In the genomic region with DNA sequence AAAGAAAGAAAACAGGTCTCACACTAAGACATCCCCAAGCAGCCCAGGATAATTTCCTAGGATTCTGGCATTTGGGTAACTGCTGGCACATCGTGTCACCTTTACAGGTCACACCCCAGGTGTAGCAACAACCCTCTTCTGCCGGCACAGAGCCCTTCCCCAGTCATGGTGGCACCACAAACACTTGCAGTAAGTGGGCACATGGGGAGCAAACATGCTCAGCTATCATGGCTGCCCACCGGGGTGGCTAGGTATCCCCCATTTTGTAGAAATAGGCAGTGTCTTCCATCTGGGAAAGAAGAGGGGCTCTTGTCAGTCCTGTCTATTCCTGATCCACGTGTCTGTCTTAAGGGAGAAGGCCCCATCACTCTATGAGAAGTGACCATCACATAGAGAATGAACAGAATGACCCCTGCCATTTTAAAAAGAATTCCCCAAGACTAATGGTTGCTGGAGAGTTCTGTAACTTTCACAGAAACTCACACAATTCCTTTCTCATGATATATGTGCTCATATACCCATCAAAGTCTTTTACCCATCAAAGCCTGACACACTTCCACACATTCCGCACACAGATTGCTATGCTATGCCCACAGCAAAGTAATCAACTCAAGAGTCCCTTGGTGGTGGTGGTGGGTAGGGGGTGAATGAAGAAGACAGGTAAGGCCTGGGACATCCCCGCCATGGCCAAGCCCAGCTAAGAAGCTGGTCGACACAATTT, we compare ENCODE assay signal across 10 cellular contexts. TPM values are rescaled to one million over a fixed set of nuclear protein-coding genes. Genes with fewer than 3 reads are reported as not detected.
A peak's percentile ranks its signal among the peaks of the same experiment; 100 is the strongest.
DNase-seq lines count a peak whose midpoint lies in the region; ATAC-seq and TF ChIP-seq lines count a peak whose summit lies in the region.
"Had no signal": no experiment of that assay in that cellular context is flagged by ENCODE, and none has a peak within 500 bp of the region (broad histone marks: within the 10 kb centered on the region; RNA-seq: fewer than 3 reads in every experiment).

No MANE protein-coding gene starts in this region.

- ATAC-seq in activated CD4-positive, alpha-beta T cell treated with anti-CD3 and anti-CD28 coated beads for 36 hours = no peak
- ATAC-seq in activated B cell treated with CpG ODN at 0.5 μM for 24 hours (ENCODE audit: low read depth) (no peak), gastroesophageal sphincter (no peak)
- ATAC-seq in stimulated activated effector memory CD8-positive, alpha-beta T cell treated with anti-CD3 and anti-CD28 coated beads, Interleukin-12 subunit alpha, Interleukin-12 subunit beta, amount 100 ng/mL, for 72 hours = no peak

- POLR2A ChIA-PET in activated CD4-positive, alpha-beta T cell treated with anti-CD3 and anti-CD28 coated beads for 36 hours (lab: Charles Lee) = interaction anchor here (0.6 to 0.7 kb wide), 3 partner anchors 31 to 513 kb away, joined by 4 read pairs; no protein-coding TSS in a partner anchor
- POLR2A ChIA-PET in activated B cell treated with CpG ODN at 0.5 μM for 24 hours (lab: Charles Lee) = interaction anchor here (0.8 to 0.9 kb wide), 2 partner anchors 10 to 35 kb away, joined by 3 to 5 read pairs; no protein-coding TSS in a partner anchor

- CTCF ChIA-PET in activated CD4-positive, alpha-beta T cell treated with anti-CD3 and anti-CD28 coated beads for 36 hours (lab: Charles Lee) = interaction anchor here (1.0 to 3.1 kb wide), 3 partner anchors 9 to 16 kb away, joined by 3 to 12 read pairs (median 3); no protein-coding TSS in a partner anchor
- CTCF ChIA-PET in activated B cell treated with CpG ODN at 0.5 μM for 24 hours (lab: Charles Lee) = no interaction called here

- TF ChIP-seq POLR2A in gastroesophageal sphincter (IDR thresholded peaks at IDR 0.05) = no peak

- 84 to 100% methylated on average over 4 to 5 of the region's 7 CpGs for WGBS in gastroesophageal sphincter (ENCODE audit: low coverage in 1 of 2), 2 donors

- H3K36me3 ChIP-seq in gastroesophageal sphincter = no peaks in the 10 kb centered on the region
- H3K36me3 ChIP-seq: prostate gland had no signal

- peak overlapping the region; percentile 99 for H3K27ac Mint-ChIP-seq in activated CD4-positive, alpha-beta T cell treated with anti-CD3 and anti-CD28 coated beads for 36 hours
- peak overlapping the region; percentile 57 for H3K27ac Mint-ChIP-seq in activated B cell treated with CpG ODN at 0.5 μM for 24 hours
- H3K27ac Mint-ChIP-seq in stimulated activated effector memory CD8-positive, alpha-beta T cell treated with anti-CD3 and anti-CD28 coated beads, Interleukin-12 subunit alpha, Interleukin-12 subunit beta, amount 100 ng/mL, for 72 hours = peak overlapping the region; percentile 99

- intact Hi-C loops in activated CD4-positive, alpha-beta T cell treated with anti-CD3 and anti-CD28 coated beads for 36 hours (cut with DNase I, micrococcal nuclease) = loop anchor here in 1 of 2 experiments (5.0 kb wide), 1 partner anchor 1452 kb away; no protein-coding TSS in a partner anchor
- intact Hi-C loops in activated B cell treated with CpG ODN at 0.5 μM for 24 hours (cut with micrococcal nuclease) = no loop called here

- H3K4me3 ChIP-seq in gastroesophageal sphincter = no peak overlapping the region
- H3K4me3 ChIP-seq: prostate gland had no signal

- TF ChIP-seq CTCF in activated B cell treated with CpG ODN at 0.5 μM for 24 hours (IDR thresholded peaks at IDR 0.05) = no peak
- no peak for TF ChIP-seq CTCF in gastroesophageal sphincter (IDR thresholded peaks at IDR 0.05)

- peaks cover 34% of the 10 kb centered on the region for H3K36me3 Mint-ChIP-seq in activated CD4-positive, alpha-beta T cell treated with anti-CD3 and anti-CD28 coated beads for 36 hours (ENCODE audit: low read depth)
- peaks cover 24% of the 10 kb centered on the region for H3K36me3 Mint-ChIP-seq in activated B cell treated with CpG ODN at 0.5 μM for 24 hours (ENCODE audit: low read depth)
- H3K36me3 Mint-ChIP-seq in stimulated activated effector memory CD8-positive, alpha-beta T cell treated with anti-CD3 and anti-CD28 coated beads, Interleukin-12 subunit alpha, Interleukin-12 subunit beta, amount 100 ng/mL, for 72 hours = peaks cover 46% of the 10 kb centered on the region

- H3K27me3 ChIP-seq in gastroesophageal sphincter = no peaks in the 10 kb centered on the region

- peaks cover 97% of the 10 kb centered on the region for H3K4me1 Mint-ChIP-seq in activated CD4-positive, alpha-beta T cell treated with anti-CD3 and anti-CD28 coated beads for 36 hours
- H3K4me1 Mint-ChIP-seq in activated B cell treated with CpG ODN at 0.5 μM for 24 hours = peaks cover 99% of the 10 kb centered on the region
- peaks cover 89% of the 10 kb centered on the region for H3K4me1 Mint-ChIP-seq in stimulated activated effector memory CD8-positive, alpha-beta T cell treated with anti-CD3 and anti-CD28 coated beads, Interleukin-12 subunit alpha, Interleukin-12 subunit beta, amount 100 ng/mL, for 72 hours

- no peak for DNase-seq in activated CD4-positive, alpha-beta T cell treated with anti-CD3 and anti-CD28 coated beads for 36 hours
- DNase-seq in activated CD4-positive, alpha-beta T cell treated with anti-CD3 and anti-CD28 coated beads for 48 hours = no peak
- DNase-seq in activated B cell treated with CpG ODN at 0.5 μM for 24 hours (no peak), DMS 273 treated with DMSO at 0.1 percent for 48 hours (lab: John Stamatoyannopoulos, UW) (no peak), NCI-H2227 treated with DMSO at 0.1 percent for 48 hours (lab: John Stamatoyannopoulos, UW) (no peak), NCI-H524 treated with DMSO at 0.1 percent for 48 hours (lab: John Stamatoyannopoulos, UW) (no peak)
- no peak for DNase-seq in stimulated activated effector memory CD8-positive, alpha-beta T cell treated with anti-CD3 and anti-CD28 coated beads, Interleukin-12 subunit alpha, Interleukin-12 subunit beta, amount 100 ng/mL, for 72 hours (ENCODE audit: low spot score in 2 of 2)
- DNase-seq: NCI-H2029 had no signal

- peak overlapping the region in 3 of 4 donors; percentile 19 to 49 (median 39) for H3K27ac ChIP-seq in gastroesophageal sphincter
- H3K27ac ChIP-seq: prostate gland had no signal

- H3K9me3 ChIP-seq in gastroesophageal sphincter = no peaks in the 10 kb centered on the region
- H3K9me3 ChIP-seq: prostate gland had no signal

- peaks cover 17 to 100% (median 78%) of the 10 kb centered on the region in 3 donors for H3K4me1 ChIP-seq in gastroesophageal sphincter

- H3K4me3 Mint-ChIP-seq in activated CD4-positive, alpha-beta T cell treated with anti-CD3 and anti-CD28 coated beads for 36 hours = no peak overlapping the region
- H3K4me3 Mint-ChIP-seq in activated B cell treated with CpG ODN at 0.5 μM for 24 hours = peak overlapping the region; percentile 16
- peak overlapping the region; percentile 72 for H3K4me3 Mint-ChIP-seq in stimulated activated effector memory CD8-positive, alpha-beta T cell treated with anti-CD3 and anti-CD28 coated beads, Interleukin-12 subunit alpha, Interleukin-12 subunit beta, amount 100 ng/mL, for 72 hours

- H3K9me3 Mint-ChIP-seq in activated CD4-positive, alpha-beta T cell treated with anti-CD3 and anti-CD28 coated beads for 36 hours (ENCODE audit: low read depth) = no peaks in the 10 kb centered on the region
- no peaks in the 10 kb centered on the region for H3K9me3 Mint-ChIP-seq in activated B cell treated with CpG ODN at 0.5 μM for 24 hours
- no peaks in the 10 kb centered on the region for H3K9me3 Mint-ChIP-seq in stimulated activated effector memory CD8-positive, alpha-beta T cell treated with anti-CD3 and anti-CD28 coated beads, Interleukin-12 subunit alpha, Interleukin-12 subunit beta, amount 100 ng/mL, for 72 hours

- no peak for TF ChIP-seq EP300 in gastroesophageal sphincter (IDR thresholded peaks at IDR 0.05)

- no peaks in the 10 kb centered on the region for H3K27me3 Mint-ChIP-seq in activated CD4-positive, alpha-beta T cell treated with anti-CD3 and anti-CD28 coated beads for 36 hours
- no peaks in the 10 kb centered on the region for H3K27me3 Mint-ChIP-seq in activated B cell treated with CpG ODN at 0.5 μM for 24 hours

RNA-seq across cellular contexts. Expression of a gene that starts 33.3 kb away (rescaled TPM):
- 100 to 1,000 TPM; 106 to 126 TPM for total RNA-seq in activated CD4-positive, alpha-beta T cell treated with anti-CD3 and anti-CD28 coated beads for 36 hours
- total RNA-seq in activated B cell treated with CpG ODN at 0.5 μM for 24 hours (144 and 164 TPM in 2 replicates), gastroesophageal sphincter (10 to 100 TPM; 29.6 to 49.3 (median 34.4) TPM)
